ENCODE assay signal across 29 cellular contexts in the genomic region with DNA sequence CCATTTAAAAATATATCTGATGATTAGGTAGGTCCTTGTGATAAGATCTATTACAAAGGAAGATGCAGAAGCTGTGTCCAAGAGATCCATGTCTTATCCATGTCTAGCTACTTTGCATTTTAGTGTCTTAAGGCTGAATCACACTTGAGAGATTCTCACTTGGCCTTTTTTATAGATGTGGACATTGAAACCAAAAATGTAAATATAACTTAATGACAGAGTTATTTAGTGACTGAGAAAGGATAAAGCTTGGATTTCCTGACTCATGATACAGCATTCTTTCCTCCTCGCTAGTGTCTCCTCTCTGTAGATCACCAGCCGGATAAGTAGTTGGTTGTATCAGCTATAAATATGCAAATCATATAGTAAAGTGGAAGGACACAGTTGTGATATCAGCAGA. TPM values are rescaled to one million over a fixed set of nuclear protein-coding genes. Genes with fewer than 3 reads are reported as not detected.
"Had no signal": no experiment of that assay in that cellular context is flagged by ENCODE, and none has a peak within 500 bp of the region (broad histone marks: within the 10 kb centered on the region; RNA-seq: fewer than 3 reads in every experiment).

No MANE protein-coding gene starts in this region.

- H3K27me3 Mint-ChIP-seq: activated CD4-positive, alpha-beta T cell treated with anti-CD3 and anti-CD28 coated beads, Interleukin-2, amount 10 ng/mL, durations not matched to agents 24 days and 14 days; activated CD8-positive, alpha-beta memory T cell treated with anti-CD3 and anti-CD28 coated beads, Interleukin-2, amount 10 ng/mL, durations not matched to agents 7 days and 5 days; activated naive CD4-positive, alpha-beta T cell treated with anti-CD3 and anti-CD28 coated beads, Interleukin-2, amount 50 U/mL, for 24 hours; activated T-cell treated with anti-CD3 and anti-CD28 coated beads, Interleukin-2, amount 50 U/mL, for 24 hours; T-helper 17 cell had no signal

- H3K4me1 Mint-ChIP-seq: activated CD4-positive, alpha-beta T cell treated with anti-CD3 and anti-CD28 coated beads, Interleukin-2, amount 10 ng/mL, durations not matched to agents 24 days and 14 days; activated CD8-positive, alpha-beta memory T cell treated with anti-CD3 and anti-CD28 coated beads, Interleukin-2, amount 10 ng/mL, durations not matched to agents 7 days and 5 days; activated naive CD4-positive, alpha-beta T cell treated with anti-CD3 and anti-CD28 coated beads, Interleukin-2, amount 50 U/mL, for 24 hours; T-helper 17 cell had no signal

- H3K36me3 Mint-ChIP-seq: activated CD8-positive, alpha-beta memory T cell treated with anti-CD3 and anti-CD28 coated beads, Interleukin-2, amount 10 ng/mL, durations not matched to agents 7 days and 5 days; activated naive CD4-positive, alpha-beta T cell treated with anti-CD3 and anti-CD28 coated beads, Interleukin-2, amount 50 U/mL, for 24 hours; WTC11 had no signal

- H3K27ac ChIP-seq: brain microvascular endothelial cell, cardiac muscle cell, Peyer's patch, RWPE1, SJSA1 had no signal

- H3K4me1 ChIP-seq: Peyer's patch had no signal

- H3K27ac Mint-ChIP-seq: activated CD4-positive, alpha-beta T cell treated with anti-CD3 and anti-CD28 coated beads, Interleukin-2, amount 10 ng/mL, durations not matched to agents 24 days and 14 days; activated CD8-positive, alpha-beta memory T cell treated with anti-CD3 and anti-CD28 coated beads, Interleukin-2, amount 10 ng/mL, durations not matched to agents 7 days and 5 days; activated naive CD4-positive, alpha-beta T cell treated with anti-CD3 and anti-CD28 coated beads, Interleukin-2, amount 50 U/mL, for 24 hours; activated T-cell treated with anti-CD3 and anti-CD28 coated beads, Interleukin-2, amount 50 U/mL, for 24 hours; activated T-helper 1 cell treated with anti-CD3 and anti-CD28 coated beads, Interleukin-12 subunit alpha, Interleukin-12 subunit beta, Interleukin-2, Interleukin-4 antibody, amounts not matched to agents 30 ng/mL and 10 ng/mL and 1 ng/mL, durations not matched to agents 14 hours and 24 hours and 36 hours; T-helper 17 cell; WTC11 had no signal

- ATAC-seq: activated CD8-positive, alpha-beta memory T cell treated with anti-CD3 and anti-CD28 coated beads, Interleukin-2, amount 10 ng/mL, durations not matched to agents 7 days and 5 days; T-helper 17 cell; WTC11 had no signal

- H3K4me3 Mint-ChIP-seq: activated CD4-positive, alpha-beta T cell treated with anti-CD3 and anti-CD28 coated beads, Interleukin-2, amount 10 ng/mL, durations not matched to agents 24 days and 14 days; activated CD8-positive, alpha-beta memory T cell treated with anti-CD3 and anti-CD28 coated beads, Interleukin-2, amount 10 ng/mL, durations not matched to agents 7 days and 5 days; activated naive CD4-positive, alpha-beta T cell treated with anti-CD3 and anti-CD28 coated beads, Interleukin-2, amount 50 U/mL, for 24 hours; activated T-cell treated with anti-CD3 and anti-CD28 coated beads, Interleukin-2, amount 50 U/mL, for 24 hours; activated T-helper 1 cell treated with anti-CD3 and anti-CD28 coated beads, Interleukin-12 subunit alpha, Interleukin-12 subunit beta, Interleukin-2, Interleukin-4 antibody, amounts not matched to agents 30 ng/mL and 10 ng/mL and 1 ng/mL, durations not matched to agents 14 hours and 24 hours and 36 hours; T-helper 17 cell; WTC11 had no signal

- H3K27me3 ChIP-seq: brain microvascular endothelial cell, cardiac muscle cell, Peyer's patch, SJSA1 had no signal

- H3K9me3 Mint-ChIP-seq: activated CD4-positive, alpha-beta T cell treated with anti-CD3 and anti-CD28 coated beads, Interleukin-2, amount 10 ng/mL, durations not matched to agents 24 days and 14 days; activated naive CD4-positive, alpha-beta T cell treated with anti-CD3 and anti-CD28 coated beads, Interleukin-2, amount 50 U/mL, for 24 hours; activated T-cell treated with anti-CD3 and anti-CD28 coated beads, Interleukin-2, amount 50 U/mL, for 24 hours; activated T-helper 1 cell treated with anti-CD3 and anti-CD28 coated beads, Interleukin-12 subunit alpha, Interleukin-12 subunit beta, Interleukin-2, Interleukin-4 antibody, amounts not matched to agents 30 ng/mL and 10 ng/mL and 1 ng/mL, durations not matched to agents 14 hours and 24 hours and 36 hours had no signal

- DNase-seq: activated CD4-positive, alpha-beta T cell treated with anti-CD3 and anti-CD28 coated beads for 1 hour; activated CD4-positive, alpha-beta T cell treated with anti-CD3 and anti-CD28 coated beads, Interleukin-2, amount 10 ng/mL, durations not matched to agents 24 days and 14 days; activated CD4-positive, alpha-beta T cell treated with anti-CD3 and anti-CD28 coated beads, Interleukin-2, amount 50 U/mL, for 48 hours; activated CD8-positive, alpha-beta memory T cell treated with anti-CD3 and anti-CD28 coated beads, Interleukin-2, amount 10 ng/mL, durations not matched to agents 7 days and 5 days; activated effector memory CD4-positive, alpha-beta T cell treated with Interleukin-2 at 50 U/mL for 16 hours; activated naive CD4-positive, alpha-beta T cell; activated T-cell treated with anti-CD3 and anti-CD28 coated beads, Interleukin-2, amount 50 U/mL, for 24 hours; amygdala; brain microvascular endothelial cell; MM.1S; NCI-H1105; NCI-H1436 treated with DMSO at 0.1 percent for 48 hours; NCI-H187 treated with DMSO at 0.1 percent for 48 hours; NCI-H2081 treated with DMSO at 0.1 percent for 48 hours; NCI-H2171 treated with DMSO at 0.1 percent for 48 hours; NCI-H226; NCI-H526 treated with DMSO at 0.1 percent for 48 hours; NCI-H82; Peyer's patch; SHP77; T-helper 17 cell; T-helper 9 cell had no signal

- H3K9me3 ChIP-seq: Peyer's patch, SJSA1 had no signal

- H3K4me3 ChIP-seq: cardiac muscle cell, Peyer's patch, SJSA1 had no signal

- H3K36me3 ChIP-seq: brain microvascular endothelial cell, cardiac muscle cell, Peyer's patch had no signal

RNA-seq across cellular contexts. Expression of a gene that starts 23.3 kb away (rescaled TPM):
- total RNA-seq: activated CD8-positive, alpha-beta memory T cell treated with anti-CD3 and anti-CD28 coated beads, Interleukin-2, amount 10 ng/mL, durations not matched to agents 7 days and 5 days; OCI-LY7 had no signal
